In the genomic region with DNA sequence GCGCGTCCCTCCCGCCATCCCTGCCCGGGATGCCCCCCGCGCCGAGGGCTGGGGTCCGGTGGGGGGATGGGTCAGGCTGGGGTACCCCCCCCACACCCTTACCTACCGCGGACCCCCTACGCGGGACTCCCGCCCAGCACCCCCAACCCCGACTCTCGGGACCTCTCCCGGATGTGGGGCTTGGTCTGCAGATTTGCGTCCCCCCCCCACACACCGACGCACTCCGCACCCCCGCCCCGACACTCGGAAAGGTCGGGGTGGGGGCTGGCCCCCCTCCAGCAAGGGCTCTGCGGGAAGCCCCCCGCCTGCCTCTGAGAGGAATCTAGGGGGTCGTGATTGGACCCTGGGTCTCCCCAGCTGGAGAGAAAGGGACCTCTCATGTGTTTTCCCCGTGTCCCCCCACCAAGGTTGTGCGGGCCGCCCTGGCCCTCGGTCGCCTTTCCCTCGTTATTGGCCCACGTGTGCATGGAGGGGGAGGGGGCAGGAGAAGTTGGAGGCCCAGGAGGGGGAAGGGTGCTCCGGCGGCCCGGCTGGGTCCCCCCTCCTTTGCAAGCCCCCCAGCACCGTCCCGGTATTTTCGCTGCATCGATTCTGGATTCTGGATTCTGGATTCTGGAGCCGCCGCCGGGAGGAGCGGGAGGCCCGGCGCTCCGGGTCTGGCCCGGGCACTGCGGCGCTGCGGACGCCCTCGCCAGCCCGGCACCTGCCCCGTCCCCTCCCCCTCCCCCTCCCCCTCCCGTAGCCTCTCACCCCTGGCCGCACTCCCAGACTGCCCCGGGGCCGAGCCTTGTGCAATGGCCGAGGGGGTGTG, we compare ENCODE assay signal across 8 cellular contexts. TPM values are rescaled to one million over a fixed set of nuclear protein-coding genes. Genes with fewer than 3 reads are reported as not detected.
DNase-seq lines count a peak whose midpoint lies in the region; ATAC-seq and TF ChIP-seq lines count a peak whose summit lies in the region.

No MANE protein-coding gene starts in this region.

- intact Hi-C loops in activated CD4-positive, alpha-beta memory T cell treated with anti-CD3 and anti-CD28 coated beads for 36 hours (cut with micrococcal nuclease) = no loop called here
- intact Hi-C loops in ovary (cut with DNase I) = loop anchor here in 1 of 4 donors (2.0 kb wide), 1 partner anchor 38 kb away; no protein-coding TSS in a partner anchor

- no peaks in the 10 kb centered on the region for H3K9me3 Mint-ChIP-seq in CD8-positive, alpha-beta memory T cell
- no peaks in the 10 kb centered on the region for H3K9me3 Mint-ChIP-seq in activated CD4-positive, alpha-beta memory T cell treated with anti-CD3 and anti-CD28 coated beads for 36 hours

- peaks cover 4% of the 10 kb centered on the region in 2 donors for H3K27me3 Mint-ChIP-seq in CD8-positive, alpha-beta memory T cell
- H3K27me3 Mint-ChIP-seq in activated CD4-positive, alpha-beta memory T cell treated with anti-CD3 and anti-CD28 coated beads for 36 hours = no peaks in the 10 kb centered on the region

- H3K4me3 Mint-ChIP-seq in CD8-positive, alpha-beta memory T cell = peak overlapping the region in 5 of 7 donors; percentile 19 to 87 (median 59)
- H3K4me3 Mint-ChIP-seq in activated CD4-positive, alpha-beta memory T cell treated with anti-CD3 and anti-CD28 coated beads for 36 hours = peak overlapping the region; percentile 70

- peaks cover 31 to 57% (median 35%) of the 10 kb centered on the region in 3 donors for H3K4me1 Mint-ChIP-seq in CD8-positive, alpha-beta memory T cell
- H3K4me1 Mint-ChIP-seq in activated CD4-positive, alpha-beta memory T cell treated with anti-CD3 and anti-CD28 coated beads for 36 hours (ENCODE audit: low read depth) = peaks cover 43% of the 10 kb centered on the region

- no peak for TF ChIP-seq CTCF in HL-60 (IDR thresholded peaks at IDR 0.05; ENCODE audit: insufficient read depth, low read length)
- TF ChIP-seq CTCF in ovary (IDR thresholded peaks at IDR 0.05) = no peak

- DNase-seq in CD8-positive, alpha-beta memory T cell = no peak
- DNase-seq in HL-60 (ENCODE audit: low read depth in 1 of 2, low spot score in 1 of 2) = peak; percentile 71 to 74
- no peak for DNase-seq in activated CD4-positive, alpha-beta memory T cell treated with anti-CD3 and anti-CD28 coated beads for 36 hours
- peak; percentile 59 for DNase-seq in globus pallidus (ENCODE audit: low spot score)
- DNase-seq in ovary = peak; percentile 78 to 84 (median 81)
- no peak for DNase-seq in NCI-H2107 (lab: John Stamatoyannopoulos, UW)
- no peak for DNase-seq in activated gamma-delta T cell (lab: John Stamatoyannopoulos, UW)

- peak overlapping the region; percentile 65 for H3K27ac ChIP-seq in CD8-positive, alpha-beta memory T cell (ENCODE audit: low read depth, low read length)
- H3K27ac ChIP-seq in HL-60 (replicated peaks) (peak overlapping the region; percentile 99), ovary (peak overlapping the region; percentile 97 to 99)

- H3K27ac Mint-ChIP-seq in CD8-positive, alpha-beta memory T cell = no peak overlapping the region
- no peak overlapping the region for H3K27ac Mint-ChIP-seq in activated CD4-positive, alpha-beta memory T cell treated with anti-CD3 and anti-CD28 coated beads for 36 hours

- TF ChIP-seq POLR2A in ovary (IDR thresholded peaks at IDR 0.05) = peak; percentile 39

- H3K4me3 ChIP-seq in CD8-positive, alpha-beta memory T cell (ENCODE audit: low read length) = peak overlapping the region; percentile 22
- peak overlapping the region; percentile 69 for H3K4me3 ChIP-seq in HL-60 (replicated peaks; ENCODE audit: insufficient read depth, low read length)
- H3K4me3 ChIP-seq in ovary = peak overlapping the region; percentile 88

- WGBS in ovary, 3 donors = 0 to 2% (median 1%) methylated on average over 27 to 61 of the region's 61 CpGs

- H3K27me3 ChIP-seq in CD8-positive, alpha-beta memory T cell (ENCODE audit: insufficient read depth, low read length, poor library complexity, severe bottlenecking) = no peaks in the 10 kb centered on the region
- H3K27me3 ChIP-seq in HL-60 (ENCODE audit: insufficient read depth, poor library complexity, severe bottlenecking) = no peaks in the 10 kb centered on the region
- no peaks in the 10 kb centered on the region for H3K27me3 ChIP-seq in ovary

- H3K9me3 ChIP-seq in CD8-positive, alpha-beta memory T cell (ENCODE audit: low read length) = no peaks in the 10 kb centered on the region
- no peaks in the 10 kb centered on the region for H3K9me3 ChIP-seq in ovary

- ATAC-seq in HG03280 (IDR thresholded peaks at IDR 0.05; ENCODE audit: unreplicated experiment) = no peak

- CTCF ChIA-PET in CD8-positive, alpha-beta memory T cell (lab: Charles Lee) = no interaction called here
- CTCF ChIA-PET in activated CD4-positive, alpha-beta memory T cell treated with anti-CD3 and anti-CD28 coated beads for 36 hours (lab: Charles Lee) = no interaction called here

- TF ChIP-seq EP300 in ovary (IDR thresholded peaks at IDR 0.05) = no peak

- H3K4me1 ChIP-seq in CD8-positive, alpha-beta memory T cell (ENCODE audit: insufficient read depth, low read length) = peaks cover 16% of the 10 kb centered on the region
- H3K4me1 ChIP-seq in ovary (ENCODE audit: insufficient read depth) = peaks cover 20% of the 10 kb centered on the region

- peaks cover 0 to 1% (median 0%) of the 10 kb centered on the region in 3 donors for H3K36me3 Mint-ChIP-seq in CD8-positive, alpha-beta memory T cell
- no peaks in the 10 kb centered on the region for H3K36me3 Mint-ChIP-seq in activated CD4-positive, alpha-beta memory T cell treated with anti-CD3 and anti-CD28 coated beads for 36 hours

- POLR2A ChIA-PET in CD8-positive, alpha-beta memory T cell (lab: Charles Lee) = no interaction called here
- POLR2A ChIA-PET in activated CD4-positive, alpha-beta memory T cell treated with anti-CD3 and anti-CD28 coated beads for 36 hours (lab: Charles Lee) = no interaction called here

- no peaks in the 10 kb centered on the region for H3K36me3 ChIP-seq in CD8-positive, alpha-beta memory T cell (ENCODE audit: insufficient read depth, low read length)
- H3K36me3 ChIP-seq in ovary = no peaks in the 10 kb centered on the region

RNA-seq across cellular contexts. Expression of gene NFIC, which starts 0.6 kb away (rescaled TPM):
- total RNA-seq in CD8-positive, alpha-beta memory T cell = 10 to 100 TPM; 16.1 to 19.4 TPM
- polyA plus RNA-seq in CD8-positive, alpha-beta memory T cell = 17.8 TPM
- total RNA-seq in activated CD4-positive, alpha-beta memory T cell treated with anti-CD3 and anti-CD28 coated beads for 36 hours = 10 to 100 TPM; 19.7 to 19.9 TPM
- 100 to 1,000 TPM in 5 of 7 donors, 10 to 100 TPM in 2; 62.0 to 345 (median 283) TPM for total RNA-seq in ovary
- 10 to 100 TPM; 31.9 to 71.1 TPM for polyA plus RNA-seq in ovary

Comparison
In these comparisons a context has a peak if more than half of its experiments do, and no peak if none do; other contexts are left out.
1. DNase-seq: peak in HL-60 (2 of 2), globus pallidus (single experiment) and ovary (5 of 5); none in CD8-positive, alpha-beta memory T cell (0 of 5), activated CD4-positive, alpha-beta memory T cell treated with anti-CD3 and anti-CD28 coated beads for 36 hours (single experiment), NCI-H2107 (single experiment) and activated gamma-delta T cell (single experiment).
2. H3K4me3 ChIP-seq: peak in every context shown above with its lines; median percentile 88 in ovary; 69 in HL-60; 22 in CD8-positive, alpha-beta memory T cell.
3. Peak in every context shown above with its lines, with median percentiles within 50 percentile points of each other: H3K27ac ChIP-seq.